1 cellular context compared by ENCODE assay signal in genomic region chr1:102032534-102032933, GRCh38.
TF ChIP-seq lines count a peak whose summit lies in the region.

No MANE protein-coding gene starts in this region.

TF ChIP-seq in GM12878, 131 proteins besides CTCF, POLR2A, EP300 and RAD21 (continued from another document):
- TF ChIP-seq MLLT1 (IDR thresholded peaks at IDR 0.05) (no peak), NR2F1 (conservative IDR thresholded peaks at IDR 0.05) (no peak), RB1 (IDR thresholded peaks at IDR 0.05; ENCODE audit: borderline replicate concordance) (no peak), POLR2AphosphoS5 (IDR thresholded peaks at IDR 0.05; ENCODE audit: low read length) (no peak), NKRF (conservative IDR thresholded peaks at IDR 0.05) (no peak), CBX3 (IDR thresholded peaks at IDR 0.05; ENCODE audit: borderline replicate concordance, low read depth) (no peak), SRF (IDR thresholded peaks at IDR 0.05; ENCODE audit: low read depth in 2 of 2, low read length in 2 of 2) (no peak)
- TF ChIP-seq, protein P1, sequence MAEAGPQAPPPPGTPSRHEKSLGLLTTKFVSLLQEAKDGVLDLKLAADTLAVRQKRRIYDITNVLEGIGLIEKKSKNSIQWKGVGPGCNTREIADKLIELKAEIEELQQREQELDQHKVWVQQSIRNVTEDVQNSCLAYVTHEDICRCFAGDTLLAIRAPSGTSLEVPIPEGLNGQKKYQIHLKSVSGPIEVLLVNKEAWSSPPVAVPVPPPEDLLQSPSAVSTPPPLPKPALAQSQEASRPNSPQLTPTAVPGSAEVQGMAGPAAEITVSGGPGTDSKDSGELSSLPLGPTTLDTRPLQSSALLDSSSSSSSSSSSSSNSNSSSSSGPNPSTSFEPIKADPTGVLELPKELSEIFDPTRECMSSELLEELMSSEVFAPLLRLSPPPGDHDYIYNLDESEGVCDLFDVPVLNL (IDR thresholded peaks at IDR 0.05; ENCODE audit: low read depth, low read length) = no peak
